In genomic region chr12:49195734-49196133, GRCh38 we compare ENCODE assay signal across 21 cellular contexts. TPM values are rescaled to one million over a fixed set of nuclear protein-coding genes. Genes with fewer than 3 reads are reported as not detected.
DNase-seq lines count a peak whose midpoint lies in the region; ATAC-seq, FAIRE-seq and TF ChIP-seq lines count a peak whose summit lies in the region.
"Had no signal": no experiment of that assay in that cellular context is flagged by ENCODE, and none has a peak within 500 bp of the region (broad histone marks: within the 10 kb centered on the region; RNA-seq: fewer than 3 reads in every experiment).

No MANE protein-coding gene starts in this region.

- no peak for FAIRE-seq in H1 (lab: Jason Lieb, UNC)

- CTCF ChIA-PET in H1 (lab: Charles Lee; ENCODE audit: partially characterized antibody): interaction anchor here (0.6 to 0.7 kb wide), 2 partner anchors 8 to 42 kb away, joined by 3 read pairs; no protein-coding TSS in a partner anchor

- H3K9ac ChIP-seq in H1 (replicated peaks in 1 of 4; ENCODE audit: extremely low read depth in 1 of 4, low read depth in 3 of 4, low read length in 3 of 4): no peak overlapping the region

- POLR2A ChIA-PET in H1 (lab: Charles Lee; ENCODE audit: partially characterized antibody): interaction anchor here (1.1 to 8.4 kb wide), 2 partner anchors 65 to 283 kb away, joined by 3 to 48 read pairs; partner anchors contain the start of gene TUBA1B

- no peak overlapping the region for H4K91ac ChIP-seq in H1 (replicated peaks; ENCODE audit: insufficient read length, low read length)

- no peak overlapping the region for H3K56ac ChIP-seq in H1 (replicated peaks; ENCODE audit: insufficient read length, low read depth, low read length)

- no peak overlapping the region for H3K18ac ChIP-seq in H1 (ENCODE audit: extremely low read depth, low read length)

- peak overlapping the region; percentile 6 for H3K4me3 Mint-ChIP-seq in type B pancreatic cell
- no peak overlapping the region for H3K4me3 Mint-ChIP-seq in natural killer cell treated with Interleukin-12 subunit alpha and Interleukin-12 subunit beta and Interleukin-15 and Interleukin-18, amount 100 ng/mL, for 72 hours
- H3K4me3 Mint-ChIP-seq: activated CD4-positive, alpha-beta T cell treated with anti-CD3 and anti-CD28 coated beads, Interleukin-2, amount 10 ng/mL, durations not matched to agents 24 days and 14 days; activated naive CD4-positive, alpha-beta T cell treated with anti-CD3 and anti-CD28 coated beads, Interleukin-2, amount 50 U/mL, for 24 hours; CD4-positive, alpha-beta memory T cell had no signal

- no peak overlapping the region for H4K8ac ChIP-seq in H1 (ENCODE audit: extremely low read depth, insufficient read depth, low read length)

- no peak overlapping the region for H4K5ac ChIP-seq in H1 (ENCODE audit: insufficient read length, low read depth, low read length)

- H3K23ac ChIP-seq in H1 (ENCODE audit: insufficient read length): no peak overlapping the region

- no peaks in the 10 kb centered on the region for H3K9me2 ChIP-seq in hepatocyte (replicated peaks; ENCODE audit: insufficient read depth)

- H3K9me3 Mint-ChIP-seq in type B pancreatic cell: no peaks in the 10 kb centered on the region
- no peaks in the 10 kb centered on the region for H3K9me3 Mint-ChIP-seq in natural killer cell treated with Interleukin-12 subunit alpha and Interleukin-12 subunit beta and Interleukin-15 and Interleukin-18, amount 100 ng/mL, for 72 hours
- H3K9me3 Mint-ChIP-seq: activated CD4-positive, alpha-beta T cell treated with anti-CD3 and anti-CD28 coated beads, Interleukin-2, amount 10 ng/mL, durations not matched to agents 24 days and 14 days; activated naive CD4-positive, alpha-beta T cell treated with anti-CD3 and anti-CD28 coated beads, Interleukin-2, amount 50 U/mL, for 24 hours; CD4-positive, alpha-beta memory T cell; naive B cell had no signal

- no peaks in the 10 kb centered on the region for H3K27me3 ChIP-seq in right atrium auricular region
- H3K27me3 ChIP-seq in H1 (replicated peaks in 1 of 4; ENCODE audit: control insufficient read depth in 3 of 4, extremely low read depth in 1 of 4, insufficient read depth in 3 of 4, low read length in 3 of 4): no peaks in the 10 kb centered on the region
- no peaks in the 10 kb centered on the region for H3K27me3 ChIP-seq in hepatocyte
- H3K27me3 ChIP-seq in uterus: no peaks in the 10 kb centered on the region
- H3K27me3 ChIP-seq: MG63 had no signal

- H4K20me1 ChIP-seq in H1 (replicated peaks in 1 of 2; ENCODE audit: control insufficient read depth in 1 of 2, insufficient read depth in 2 of 2, low read length in 2 of 2) (no peaks in the 10 kb centered on the region), hepatocyte (ENCODE audit: insufficient read depth, poor library complexity, severe bottlenecking) (no peaks in the 10 kb centered on the region)

- H3K27ac ChIP-seq in right atrium auricular region (no peak overlapping the region), H1 (ENCODE audit: low read depth, low read length) (no peak overlapping the region), hepatocyte (no peak overlapping the region), uterus (no peak overlapping the region)
- H3K27ac ChIP-seq: RWPE1 had no signal

- no peak overlapping the region for H2BK120ac ChIP-seq in H1 (replicated peaks; ENCODE audit: low read depth, low read length)

- H2AFZ ChIP-seq in H1 (ENCODE audit: low read length): 0 out of 2 replicates have a peak overlapping the region, but pooled peaks have one; percentile 77
- H2AFZ ChIP-seq in hepatocyte: no peak overlapping the region

- H3K27me3 Mint-ChIP-seq in type B pancreatic cell: no peaks in the 10 kb centered on the region
- no peaks in the 10 kb centered on the region for H3K27me3 Mint-ChIP-seq in natural killer cell treated with Interleukin-12 subunit alpha and Interleukin-12 subunit beta and Interleukin-15 and Interleukin-18, amount 100 ng/mL, for 72 hours
- H3K27me3 Mint-ChIP-seq: activated naive CD4-positive, alpha-beta T cell treated with anti-CD3 and anti-CD28 coated beads, Interleukin-2, amount 50 U/mL, for 24 hours; naive B cell had no signal

- H3K4ac ChIP-seq in H1 (replicated peaks; ENCODE audit: insufficient read length, low read depth, low read length): no peak overlapping the region

- no peaks in the 10 kb centered on the region for H3K36me3 Mint-ChIP-seq in type B pancreatic cell
- H3K36me3 Mint-ChIP-seq in natural killer cell treated with Interleukin-12 subunit alpha and Interleukin-12 subunit beta and Interleukin-15 and Interleukin-18, amount 100 ng/mL, for 72 hours: no peaks in the 10 kb centered on the region
- H3K36me3 Mint-ChIP-seq: activated naive CD4-positive, alpha-beta T cell treated with anti-CD3 and anti-CD28 coated beads, Interleukin-2, amount 50 U/mL, for 24 hours; CD4-positive, alpha-beta memory T cell had no signal

- H3K79me2 ChIP-seq in H1 (ENCODE audit: control insufficient read depth in 1 of 2, insufficient read depth in 2 of 2, low read length in 2 of 2): no peaks in the 10 kb centered on the region
- H3K79me2 ChIP-seq in hepatocyte: no peaks in the 10 kb centered on the region

- no peak for TF ChIP-seq CTCF in right atrium auricular region (IDR thresholded peaks at IDR 0.05)
- no peak for TF ChIP-seq CTCF in H1 (IDR thresholded peaks at IDR 0.05; ENCODE audit: control extremely low read depth in 1 of 3, insufficient read depth in 1 of 3, low read depth in 1 of 3, low read length in 3 of 3)
- no peak for TF ChIP-seq CTCF in type B pancreatic cell (conservative IDR thresholded peaks at IDR 0.05)
- TF ChIP-seq CTCF in hepatocyte (IDR thresholded peaks at IDR 0.05; ENCODE audit: poor library complexity): no peak
- no peak for TF ChIP-seq CTCF in uterus (IDR thresholded peaks at IDR 0.05)

- intact Hi-C loops in Right ventricle myocardium inferior (cut with DNase I) (no loop called here), uterus (cut with DNase I; ENCODE audit: low total_unique reads) (no loop called here)

- TF ChIP-seq POLR2A in H1 (IDR thresholded peaks at IDR 0.05; ENCODE audit: control extremely low read depth in 1 of 2, low read depth in 2 of 2, low read length in 2 of 2) (no peak), uterus (IDR thresholded peaks at IDR 0.05) (no peak)

- H3K4me1 ChIP-seq in right atrium auricular region (peaks cover 0 to under 1% of the 10 kb centered on the region in 2 donors), H1 (replicated peaks in 1 of 4; ENCODE audit: control insufficient read depth in 3 of 4, insufficient read depth in 4 of 4, low read length in 3 of 4) (peaks cover 0 to 8% (median 4%) of the 10 kb centered on the region in 4 experiments; a peak in 3 of 7 replicates), hepatocyte (ENCODE audit: insufficient read depth) (peaks cover 4% of the 10 kb centered on the region), uterus (no peaks in the 10 kb centered on the region)

- H3K79me1 ChIP-seq in H1 (ENCODE audit: low read depth, low read length): no peaks in the 10 kb centered on the region

- peaks cover 15% of the 10 kb centered on the region for H3K4me1 Mint-ChIP-seq in type B pancreatic cell (ENCODE audit: unreplicated experiment)
- peaks cover 0 to under 1% of the 10 kb centered on the region in 2 donors for H3K4me1 Mint-ChIP-seq in natural killer cell treated with Interleukin-12 subunit alpha and Interleukin-12 subunit beta and Interleukin-15 and Interleukin-18, amount 100 ng/mL, for 72 hours (ENCODE audit: low read depth in 2 of 2)
- H3K4me1 Mint-ChIP-seq: activated CD4-positive, alpha-beta T cell treated with anti-CD3 and anti-CD28 coated beads, Interleukin-2, amount 10 ng/mL, durations not matched to agents 24 days and 14 days had no signal

- H3K27ac Mint-ChIP-seq in type B pancreatic cell: peak overlapping the region; percentile 11
- no peak overlapping the region for H3K27ac Mint-ChIP-seq in natural killer cell treated with Interleukin-12 subunit alpha and Interleukin-12 subunit beta and Interleukin-15 and Interleukin-18, amount 100 ng/mL, for 72 hours
- H3K27ac Mint-ChIP-seq: activated CD4-positive, alpha-beta T cell treated with anti-CD3 and anti-CD28 coated beads, Interleukin-2, amount 10 ng/mL, durations not matched to agents 24 days and 14 days; activated naive CD4-positive, alpha-beta T cell treated with anti-CD3 and anti-CD28 coated beads, Interleukin-2, amount 50 U/mL, for 24 hours had no signal

- peak overlapping the region; percentile 46; the same call in 1 of the 2 replicates for H2BK5ac ChIP-seq in H1 (ENCODE audit: low read depth, low read length)

- peak; percentile 48 for ATAC-seq in Right ventricle myocardium inferior
- no peak for ATAC-seq in natural killer cell treated with Interleukin-12 subunit alpha and Interleukin-12 subunit beta and Interleukin-15 and Interleukin-18, amount 100 ng/mL, for 72 hours

- no peak for TF ChIP-seq RAD21 in H1 (IDR thresholded peaks at IDR 0.05 in 1 of 2, conservative IDR thresholded peaks at IDR 0.05 in 1 of 2; ENCODE audit: low read depth in 2 of 2, low read length in 2 of 2)

- H3K4me2 ChIP-seq in H1 (ENCODE audit: insufficient read depth in 1 of 2, low read depth in 2 of 2, low read length in 2 of 2): no peak overlapping the region
- no peak overlapping the region for H3K4me2 ChIP-seq in hepatocyte

- no peaks in the 10 kb centered on the region for H3K36me3 ChIP-seq in right atrium auricular region
- no peaks in the 10 kb centered on the region for H3K36me3 ChIP-seq in H1 (ENCODE audit: control insufficient read depth in 2 of 4, insufficient read depth in 4 of 4, low read length in 3 of 4)
- H3K36me3 ChIP-seq in hepatocyte (replicated peaks; ENCODE audit: insufficient read depth, low read depth): no peaks in the 10 kb centered on the region
- H3K36me3 ChIP-seq in uterus: no peaks in the 10 kb centered on the region
- H3K36me3 ChIP-seq: MG63 had no signal

- WGBS in H1 (ENCODE audit: extremely low coverage in 1 of 2, insufficient coverage in 1 of 2, insufficient read length in 1 of 2, insufficient replicate concordance in 2 of 2, low coverage in 1 of 2, low lambda C conversion rate in 2 of 2, missing lambda C conversion rate in 1 of 2), 2 experiments: 90% methylated on average over 3 of the region's 3 CpGs; no CpG with 5 or more reads in 1 of the 2 experiments
- WGBS in hepatocyte (ENCODE audit: low lambda C conversion rate, missing lambda C conversion rate): 85% methylated on average over 3 of the region's 3 CpGs

- no peaks in the 10 kb centered on the region for H3K9me3 ChIP-seq in right atrium auricular region
- H3K9me3 ChIP-seq in H1 (ENCODE audit: insufficient read depth in 2 of 2, low read depth in 1 of 2, low read length in 1 of 2): no peaks in the 10 kb centered on the region
- H3K9me3 ChIP-seq in hepatocyte (ENCODE audit: low read depth): no peaks in the 10 kb centered on the region
- no peaks in the 10 kb centered on the region for H3K9me3 ChIP-seq in uterus
- H3K9me3 ChIP-seq: MG63 had no signal

- H3K4me3 ChIP-seq in right atrium auricular region (no peak overlapping the region), H1 (ENCODE audit: extremely low read depth in 1 of 4, insufficient read depth in 2 of 4, low read depth in 3 of 4, low read length in 4 of 4) (no peak overlapping the region), hepatocyte (no peak overlapping the region), uterus (no peak overlapping the region)
- H3K4me3 ChIP-seq: MG63 had no signal

- H2BK12ac ChIP-seq in H1 (ENCODE audit: low read depth, low read length): no peak overlapping the region

- no peak for TF ChIP-seq EP300 in H1 (IDR thresholded peaks at IDR 0.05; ENCODE audit: borderline replicate concordance in 1 of 2, low read depth in 2 of 2, low read length in 2 of 2)

- DNase-seq in Right ventricle myocardium inferior (ENCODE audit: missing footprints) (no peak), right atrium auricular region (ENCODE audit: low spot score) (no peak), RPMI8226 (peak; percentile 67), H1 (ENCODE audit: low read depth in 1 of 2, low spot score in 2 of 2) (no peak), type B pancreatic cell (ENCODE audit: extremely low spot score, unreplicated experiment) (peak; percentile 31), hepatocyte (ENCODE audit: low spot score) (no peak), uterus (no peak)
- DNase-seq in natural killer cell treated with Interleukin-12 subunit alpha and Interleukin-12 subunit beta and Interleukin-15 and Interleukin-18, amount 100 ng/mL, for 72 hours (ENCODE audit: low spot score): no peak
- DNase-seq: 8988T; activated CD4-positive, alpha-beta T cell treated with anti-CD3 and anti-CD28 coated beads, Interleukin-2, amount 10 ng/mL, durations not matched to agents 24 days and 14 days; activated T-cell treated with anti-CD3 and anti-CD28 coated beads for 4 hours; CD4-positive, alpha-beta memory T cell; DND-41; effector memory CD4-positive, alpha-beta T cell; H7; MG63; naive B cell; NCI-H2081 treated with DMSO at 0.1 percent for 48 hours; NCI-H69 had no signal

- no peak overlapping the region for H2BK15ac ChIP-seq in H1 (ENCODE audit: low read length)

- no peak overlapping the region for H2BK20ac ChIP-seq in H1 (ENCODE audit: low read length)

- H3K14ac ChIP-seq in H1 (ENCODE audit: insufficient read length): no peak overlapping the region

- no peak overlapping the region for H2AK5ac ChIP-seq in H1 (ENCODE audit: low read depth, low read length)

- H3K23me2 ChIP-seq in H1 (ENCODE audit: low read depth, low read length): no peaks in the 10 kb centered on the region

RNA-seq across cellular contexts. Expression of gene TUBA1A, which starts 6.9 kb away (rescaled TPM):
- total RNA-seq in Right ventricle myocardium inferior (135 TPM), right atrium auricular region (100 to 1,000 TPM; 131 to 241 TPM), type B pancreatic cell (ENCODE audit: low replicate concordance) (211 and 489 TPM in 2 replicates), hepatocyte (358 and 379 TPM in 2 replicates), uterus (100 to 1,000 TPM; 241 to 900 (median 352) TPM)
- total RNA-seq in H1 (2021; fragmentation: NEBNext Ultra II Directional; extraction: Animal tissue kit (Norgen Biotek cat#: 25700)): 283 and 290 TPM in 2 replicates
- polyA plus RNA-seq in H1 (2011; rRNA removed) (789 and 1,018 TPM in 2 replicates), hepatocyte (333 and 338 TPM in 2 replicates)
- polyA plus RNA-seq in H1 (2011; cell fraction: cytosol; rRNA removed): 669 TPM
- 588 TPM for polyA plus RNA-seq in H1 (2011; cell fraction: nucleus; rRNA removed)
- polyA plus RNA-seq in H1 (2012, experiment 1 of 2): 287 to 339 TPM (median 327 TPM) in 4 replicates
- polyA plus RNA-seq in H1 (2012, experiment 2 of 2): 552 TPM
- polyA plus RNA-seq in H1 (2013, experiment 1 of 2): 342 TPM
- 310 TPM for polyA plus RNA-seq in H1 (2013, experiment 2 of 2)
- polyA minus RNA-seq in H1 (2011; rRNA and poly(A)+ RNA removed): 638 and 677 TPM in 2 replicates
- polyA minus RNA-seq in H1 (2011; cell fraction: cytosol; rRNA and poly(A)+ RNA removed): 160 TPM
- polyA minus RNA-seq in H1 (2011; cell fraction: nucleus; rRNA and poly(A)+ RNA removed): 161 TPM
- 10 to 100 TPM; 30.8 to 53.5 TPM for total RNA-seq in natural killer cell treated with Interleukin-12 subunit alpha and Interleukin-12 subunit beta and Interleukin-15 and Interleukin-18, amount 100 ng/mL, for 72 hours

Comparison
In these comparisons a context has a peak if more than half of its experiments do, and no peak if none do; other contexts are left out.
1. DNase-seq: peak in RPMI8226 (single experiment) and type B pancreatic cell (single experiment); none in Right ventricle myocardium inferior (single experiment), right atrium auricular region (single experiment), H1 (0 of 2), hepatocyte (single experiment), uterus (0 of 2) and natural killer cell treated with Interleukin-12 subunit alpha and Interleukin-12 subunit beta and Interleukin-15 and Interleukin-18, amount 100 ng/mL, for 72 hours (single experiment).